Comparison of ENCODE assay signal across 35 cellular contexts in the genomic region with DNA sequence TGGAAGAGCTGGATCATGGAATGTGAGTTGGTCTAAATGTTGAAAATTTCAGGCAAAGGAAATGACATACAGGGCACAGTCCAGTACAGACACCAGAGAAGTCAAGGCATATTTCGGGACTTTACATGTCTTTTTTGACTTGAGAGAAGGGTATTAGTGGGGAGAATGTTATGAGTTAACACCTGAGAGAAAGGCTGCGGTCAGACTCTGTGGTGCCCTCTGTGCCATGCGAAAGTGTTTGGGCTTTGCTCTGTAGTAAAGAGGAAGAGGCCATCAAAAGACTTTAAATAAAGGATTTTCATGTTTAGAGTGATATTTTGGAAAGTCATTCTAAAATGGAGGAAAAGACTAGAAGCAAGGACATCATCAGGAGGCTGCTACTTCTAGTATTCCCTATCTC.
"Had no signal": no experiment of that assay in that cellular context is flagged by ENCODE, and none has a peak within 500 bp of the region (broad histone marks: within the 10 kb centered on the region; RNA-seq: fewer than 3 reads in every experiment).

No MANE protein-coding gene starts in this region.

- DNase-seq: Karpas-422, Kasumi-1, MG63, MV-4-11, NCI-H1048, NCI-H1092, NCI-H1092 treated with DMSO at 0.1 percent for 48 hours, NCI-H1105, NCI-H1105 treated with DMSO at 0.1 percent for 48 hours, NCI-H1417, NCI-H1417 treated with DMSO at 0.1 percent for 48 hours, NCI-H1436, NCI-H1436 treated with DMSO at 0.1 percent for 48 hours, NCI-H146, NCI-H1694, NCI-H1694 treated with DMSO at 0.1 percent for 48 hours, NCI-H187, NCI-H187 treated with DMSO at 0.1 percent for 48 hours, NCI-H1930, NCI-H2029, NCI-H2029 treated with DMSO at 0.1 percent for 48 hours, NCI-H2081, NCI-H2081 treated with DMSO at 0.1 percent for 48 hours, NCI-H2107, NCI-H2171, NCI-H2171 treated with DMSO at 0.1 percent for 48 hours, NCI-H2227 treated with DMSO at 0.1 percent for 48 hours, NCI-H226, NCI-H345, NCI-H446, NCI-H446 treated with DMSO at 0.1 percent for 48 hours, NCI-H510A, NCI-H510A treated with DMSO at 0.1 percent for 48 hours, NCI-H524 had no signal

- H3K27ac ChIP-seq: KMS-11 had no signal

- H3K9me3 ChIP-seq: MG63 had no signal

- H3K4me2 ChIP-seq: KMS-11 had no signal

- H3K27me3 ChIP-seq: MG63 had no signal

- H3K9ac ChIP-seq: KMS-11 had no signal

- H3K4me3 ChIP-seq: MG63 had no signal

- H3K36me3 ChIP-seq: MG63 had no signal
